In genomic region chr7:149310113-149310836, GRCh38 we compare ENCODE assay signal across 8 cellular contexts. TPM values are rescaled to one million over a fixed set of nuclear protein-coding genes. Genes with fewer than 3 reads are reported as not detected.
DNase-seq lines count a peak whose midpoint lies in the region; ATAC-seq and TF ChIP-seq lines count a peak whose summit lies in the region.

No MANE protein-coding gene starts in this region.

- TF ChIP-seq CTCF in HFFc6 (IDR thresholded peaks at IDR 0.05): peak; percentile 90
- TF ChIP-seq CTCF in breast epithelium (IDR thresholded peaks at IDR 0.05): peak in 2 of 3 donors; percentile 40 to 66
- peak; percentile 61 to 83 (median 68) for TF ChIP-seq CTCF in right lobe of liver (IDR thresholded peaks at IDR 0.05)

- intact Hi-C loops in breast epithelium (cut with DNase I; ENCODE audit: low total_unique reads) (no loop called here), right lobe of liver (cut with DNase I) (no loop called here)

- H3K36me3 ChIP-seq in breast epithelium (no peaks in the 10 kb centered on the region), right lobe of liver (no peaks in the 10 kb centered on the region)

- H3K27me3 Mint-ChIP-seq in HFFc6 (ENCODE audit: insufficient read depth): peaks cover 5% of the 10 kb centered on the region; the same call in 1 of the 2 replicates

- ATAC-seq in right lobe of liver: peak; percentile 79 to 92 (median 88)
- no peak for ATAC-seq in HG03520 (IDR thresholded peaks at IDR 0.05; ENCODE audit: unreplicated experiment)

- no peaks in the 10 kb centered on the region for H3K36me3 Mint-ChIP-seq in HFFc6 (ENCODE audit: low read depth)

- 92% methylated on average over 3 of the region's 3 CpGs for WGBS in right lobe of liver (ENCODE audit: insufficient coverage, low coverage, low lambda C conversion rate, missing lambda C conversion rate)

- DNase-seq in GM04503 (ENCODE audit: low read depth): peak; percentile 41
- peak; percentile 88 for DNase-seq in HFFc6
- DNase-seq in NCI-H526 treated with DMSO at 0.1 percent for 48 hours (lab: John Stamatoyannopoulos, UW): peak; percentile 45
- no peak for DNase-seq in breast epithelium (ENCODE audit: low spot score in 2 of 2)
- no peak for DNase-seq in right lobe of liver
- DNase-seq in stimulated activated CD4-positive, alpha-beta T cell treated with anti-CD3 and anti-CD28 coated beads, Interleukin-4, amount 100 ng/mL, for 24 hours: no peak
- DNase-seq in stimulated activated CD4-positive, alpha-beta T cell treated with anti-CD3 and anti-CD28 coated beads, Interleukin-2, amount 100 ng/mL, for 48 hours: no peak

- H3K4me1 Mint-ChIP-seq in HFFc6 (ENCODE audit: low read depth): peaks cover 10% of the 10 kb centered on the region; the same call in 1 of the 2 replicates

- peak overlapping the region; percentile 22; the same call in 1 of the 2 replicates for H3K27ac Mint-ChIP-seq in HFFc6

- H3K4me3 Mint-ChIP-seq in HFFc6: no peak overlapping the region

- H3K9me3 Mint-ChIP-seq in HFFc6: no peaks in the 10 kb centered on the region

- H3K9me3 ChIP-seq in breast epithelium: no peaks in the 10 kb centered on the region
- H3K9me3 ChIP-seq in right lobe of liver: no peaks in the 10 kb centered on the region

- H3K27me3 ChIP-seq in breast epithelium (no peaks in the 10 kb centered on the region), right lobe of liver (no peaks in the 10 kb centered on the region)

- H3K4me1 ChIP-seq in breast epithelium (no peaks in the 10 kb centered on the region), right lobe of liver (peaks cover 0 to 23% (median 0%) of the 10 kb centered on the region in 4 donors)

- H3K27ac ChIP-seq in breast epithelium: no peak overlapping the region
- peak overlapping the region in 1 of 3 donors; percentile 56 for H3K27ac ChIP-seq in right lobe of liver

- no peak for TF ChIP-seq POLR2A in breast epithelium (IDR thresholded peaks at IDR 0.05)
- no peak for TF ChIP-seq POLR2A in right lobe of liver (IDR thresholded peaks at IDR 0.05)

- H3K4me3 ChIP-seq in breast epithelium (no peak overlapping the region), right lobe of liver (no peak overlapping the region)

RNA-seq across cellular contexts. Expression of gene ZNF783, which starts 48.3 kb away (rescaled TPM):
- total RNA-seq in HFFc6 (2021; fragmentation: NEBNext Ultra II Directional; extraction: Animal tissue kit (Norgen Biotek cat#: 25700)): 1 to 10 TPM; 7.8 to 8.9 (median 8.5) TPM
- 10 to 100 TPM; 13.6 to 23.9 (median 17.6) TPM for total RNA-seq in breast epithelium
- 1 to 10 TPM; 1.5 to 4.9 (median 3.0) TPM for total RNA-seq in right lobe of liver

Comparison
In these comparisons a context has a peak if more than half of its experiments do, and no peak if none do; other contexts are left out.
1. DNase-seq: peak in GM04503 (single experiment), HFFc6 (single experiment) and NCI-H526 treated with DMSO at 0.1 percent for 48 hours (single experiment); none in breast epithelium (0 of 2), right lobe of liver (0 of 3), stimulated activated CD4-positive, alpha-beta T cell treated with anti-CD3 and anti-CD28 coated beads, Interleukin-4, amount 100 ng/mL, for 24 hours (single experiment) and stimulated activated CD4-positive, alpha-beta T cell treated with anti-CD3 and anti-CD28 coated beads, Interleukin-2, amount 100 ng/mL, for 48 hours (0 of 2).
2. Peak in every context shown above with its lines, with median percentiles within 50 percentile points of each other: CTCF ChIP-seq.